1 cellular context compared by ENCODE assay signal in the genomic region with DNA sequence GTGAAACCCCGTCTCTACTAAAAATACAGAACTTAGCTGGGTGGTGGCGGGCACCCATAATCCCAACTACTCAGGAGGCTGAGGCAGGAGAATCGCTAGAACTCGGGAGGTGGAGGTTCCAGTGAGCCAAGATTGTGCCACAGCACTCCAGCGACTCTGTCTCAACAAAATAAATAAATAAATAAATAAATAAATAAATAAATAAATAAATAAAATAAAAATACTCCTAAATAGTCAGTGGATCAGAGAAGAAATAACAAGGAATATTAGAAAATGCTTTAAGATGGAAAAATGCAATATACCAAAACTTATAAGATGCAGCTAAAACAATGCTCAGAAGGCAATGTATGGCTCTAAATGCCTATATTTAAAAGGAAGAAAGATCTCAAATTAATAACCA.
TF ChIP-seq lines count a peak whose summit lies in the region.

No MANE protein-coding gene starts in this region.

TF ChIP-seq in HEK293, 187 proteins besides CTCF, POLR2A, EP300 and RAD21 (continued from another document):
- TF ChIP-seq, protein P1, sequence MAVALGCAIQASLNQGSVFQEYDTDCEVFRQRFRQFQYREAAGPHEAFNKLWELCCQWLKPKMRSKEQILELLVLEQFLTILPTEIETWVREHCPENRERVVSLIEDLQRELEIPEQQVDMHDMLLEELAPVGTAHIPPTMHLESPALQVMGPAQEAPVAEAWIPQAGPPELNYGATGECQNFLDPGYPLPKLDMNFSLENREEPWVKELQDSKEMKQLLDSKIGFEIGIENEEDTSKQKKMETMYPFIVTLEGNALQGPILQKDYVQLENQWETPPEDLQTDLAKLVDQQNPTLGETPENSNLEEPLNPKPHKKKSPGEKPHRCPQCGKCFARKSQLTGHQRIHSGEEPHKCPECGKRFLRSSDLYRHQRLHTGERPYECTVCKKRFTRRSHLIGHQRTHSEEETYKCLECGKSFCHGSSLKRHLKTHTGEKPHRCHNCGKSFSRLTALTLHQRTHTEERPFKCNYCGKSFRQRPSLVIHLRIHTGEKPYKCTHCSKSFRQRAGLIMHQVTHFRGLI (tag by site-specific recombination; IDR thresholded peaks at IDR 0.05) = no peak
- TF ChIP-seq ZNF157 (tag by site-specific recombination; IDR thresholded peaks at IDR 0.05) (no peak), ZNF37A (tag by site-specific recombination; IDR thresholded peaks at IDR 0.05) (no peak), ZNF555 (tag by site-specific recombination; conservative IDR thresholded peaks at IDR 0.05) (peak; percentile 94), SCRT2 (tag by site-specific recombination; IDR thresholded peaks at IDR 0.05) (no peak), ZNF223 (tag by site-specific recombination; IDR thresholded peaks at IDR 0.05) (no peak), ZNF394 (tag by site-specific recombination; IDR thresholded peaks at IDR 0.05; ENCODE audit: borderline replicate concordance) (peak; percentile 94), ZNF354C (tag by site-specific recombination; IDR thresholded peaks at IDR 0.05; ENCODE audit: borderline replicate concordance, low read depth) (no peak), ZNF114 (tag by site-specific recombination; IDR thresholded peaks at IDR 0.05) (no peak), ZNF175 (tag by site-specific recombination; IDR thresholded peaks at IDR 0.05) (no peak), GLIS1 (tag by site-specific recombination; IDR thresholded peaks at IDR 0.05) (no peak), ZSCAN30 (tag by site-specific recombination; IDR thresholded peaks at IDR 0.05) (no peak), WT1 (tag by site-specific recombination; IDR thresholded peaks at IDR 0.05) (no peak), ZNF239 (tag by site-specific recombination; IDR thresholded peaks at IDR 0.05) (no peak), MEIS1 (CRISPR knock-in tag; IDR thresholded peaks at IDR 0.05; ENCODE audit: borderline replicate concordance) (no peak), ZBTB21 (tag by site-specific recombination; IDR thresholded peaks at IDR 0.05) (no peak)
- TF ChIP-seq, protein P2, sequence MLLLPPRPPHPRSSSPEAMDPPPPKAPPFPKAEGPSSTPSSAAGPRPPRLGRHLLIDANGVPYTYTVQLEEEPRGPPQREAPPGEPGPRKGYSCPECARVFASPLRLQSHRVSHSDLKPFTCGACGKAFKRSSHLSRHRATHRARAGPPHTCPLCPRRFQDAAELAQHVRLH (tag by site-specific recombination; IDR thresholded peaks at IDR 0.05) = peak; percentile 67; the same call in 1 of the 2 replicates
- TF ChIP-seq, protein P3, sequence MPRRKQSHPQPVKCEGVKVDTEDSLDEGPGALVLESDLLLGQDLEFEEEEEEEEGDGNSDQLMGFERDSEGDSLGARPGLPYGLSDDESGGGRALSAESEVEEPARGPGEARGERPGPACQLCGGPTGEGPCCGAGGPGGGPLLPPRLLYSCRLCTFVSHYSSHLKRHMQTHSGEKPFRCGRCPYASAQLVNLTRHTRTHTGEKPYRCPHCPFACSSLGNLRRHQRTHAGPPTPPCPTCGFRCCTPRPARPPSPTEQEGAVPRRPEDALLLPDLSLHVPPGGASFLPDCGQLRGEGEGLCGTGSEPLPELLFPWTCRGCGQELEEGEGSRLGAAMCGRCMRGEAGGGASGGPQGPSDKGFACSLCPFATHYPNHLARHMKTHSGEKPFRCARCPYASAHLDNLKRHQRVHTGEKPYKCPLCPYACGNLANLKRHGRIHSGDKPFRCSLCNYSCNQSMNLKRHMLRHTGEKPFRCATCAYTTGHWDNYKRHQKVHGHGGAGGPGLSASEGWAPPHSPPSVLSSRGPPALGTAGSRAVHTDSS (tag by site-specific recombination; IDR thresholded peaks at IDR 0.05) = no peak
- TF ChIP-seq, protein P4, sequence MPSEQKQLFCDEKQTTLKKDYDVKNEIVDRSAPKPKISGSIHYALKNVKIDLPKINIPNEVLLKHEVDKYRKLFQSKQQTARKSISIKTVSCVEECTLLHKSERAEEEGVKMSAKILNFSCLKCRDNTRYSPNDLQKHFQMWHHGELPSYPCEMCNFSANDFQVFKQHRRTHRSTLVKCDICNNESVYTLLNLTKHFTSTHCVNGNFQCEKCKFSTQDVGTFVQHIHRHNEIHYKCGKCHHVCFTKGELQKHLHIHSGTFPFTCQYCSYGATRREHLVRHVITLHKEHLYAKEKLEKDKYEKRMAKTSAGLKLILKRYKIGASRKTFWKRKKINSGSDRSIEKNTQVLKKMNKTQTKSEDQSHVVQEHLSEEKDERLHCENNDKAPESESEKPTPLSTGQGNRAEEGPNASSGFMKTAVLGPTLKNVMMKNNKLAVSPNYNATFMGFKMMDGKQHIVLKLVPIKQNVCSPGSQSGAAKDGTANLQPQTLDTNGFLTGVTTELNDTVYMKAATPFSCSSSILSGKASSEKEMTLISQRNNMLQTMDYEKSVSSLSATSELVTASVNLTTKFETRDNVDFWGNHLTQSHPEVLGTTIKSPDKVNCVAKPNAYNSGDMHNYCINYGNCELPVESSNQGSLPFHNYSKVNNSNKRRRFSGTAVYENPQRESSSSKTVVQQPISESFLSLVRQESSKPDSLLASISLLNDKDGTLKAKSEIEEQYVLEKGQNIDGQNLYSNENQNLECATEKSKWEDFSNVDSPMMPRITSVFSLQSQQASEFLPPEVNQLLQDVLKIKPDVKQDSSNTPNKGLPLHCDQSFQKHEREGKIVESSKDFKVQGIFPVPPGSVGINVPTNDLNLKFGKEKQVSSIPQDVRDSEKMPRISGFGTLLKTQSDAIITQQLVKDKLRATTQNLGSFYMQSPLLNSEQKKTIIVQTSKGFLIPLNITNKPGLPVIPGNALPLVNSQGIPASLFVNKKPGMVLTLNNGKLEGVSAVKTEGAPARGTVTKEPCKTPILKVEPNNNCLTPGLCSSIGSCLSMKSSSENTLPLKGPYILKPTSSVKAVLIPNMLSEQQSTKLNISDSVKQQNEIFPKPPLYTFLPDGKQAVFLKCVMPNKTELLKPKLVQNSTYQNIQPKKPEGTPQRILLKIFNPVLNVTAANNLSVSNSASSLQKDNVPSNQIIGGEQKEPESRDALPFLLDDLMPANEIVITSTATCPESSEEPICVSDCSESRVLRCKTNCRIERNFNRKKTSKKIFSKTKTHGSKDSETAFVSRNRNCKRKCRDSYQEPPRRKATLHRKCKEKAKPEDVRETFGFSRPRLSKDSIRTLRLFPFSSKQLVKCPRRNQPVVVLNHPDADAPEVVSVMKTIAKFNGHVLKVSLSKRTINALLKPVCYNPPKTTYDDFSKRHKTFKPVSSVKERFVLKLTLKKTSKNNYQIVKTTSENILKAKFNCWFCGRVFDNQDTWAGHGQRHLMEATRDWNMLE (tag by site-specific recombination; conservative IDR thresholded peaks at IDR 0.05; ENCODE audit: low read depth) = peak; percentile 93
- TF ChIP-seq, protein P5, sequence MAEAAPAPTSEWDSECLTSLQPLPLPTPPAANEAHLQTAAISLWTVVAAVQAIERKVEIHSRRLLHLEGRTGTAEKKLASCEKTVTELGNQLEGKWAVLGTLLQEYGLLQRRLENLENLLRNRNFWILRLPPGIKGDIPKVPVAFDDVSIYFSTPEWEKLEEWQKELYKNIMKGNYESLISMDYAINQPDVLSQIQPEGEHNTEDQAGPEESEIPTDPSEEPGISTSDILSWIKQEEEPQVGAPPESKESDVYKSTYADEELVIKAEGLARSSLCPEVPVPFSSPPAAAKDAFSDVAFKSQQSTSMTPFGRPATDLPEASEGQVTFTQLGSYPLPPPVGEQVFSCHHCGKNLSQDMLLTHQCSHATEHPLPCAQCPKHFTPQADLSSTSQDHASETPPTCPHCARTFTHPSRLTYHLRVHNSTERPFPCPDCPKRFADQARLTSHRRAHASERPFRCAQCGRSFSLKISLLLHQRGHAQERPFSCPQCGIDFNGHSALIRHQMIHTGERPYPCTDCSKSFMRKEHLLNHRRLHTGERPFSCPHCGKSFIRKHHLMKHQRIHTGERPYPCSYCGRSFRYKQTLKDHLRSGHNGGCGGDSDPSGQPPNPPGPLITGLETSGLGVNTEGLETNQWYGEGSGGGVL (tag by site-specific recombination; IDR thresholded peaks at IDR 0.05) = no peak
- TF ChIP-seq, protein P6, sequence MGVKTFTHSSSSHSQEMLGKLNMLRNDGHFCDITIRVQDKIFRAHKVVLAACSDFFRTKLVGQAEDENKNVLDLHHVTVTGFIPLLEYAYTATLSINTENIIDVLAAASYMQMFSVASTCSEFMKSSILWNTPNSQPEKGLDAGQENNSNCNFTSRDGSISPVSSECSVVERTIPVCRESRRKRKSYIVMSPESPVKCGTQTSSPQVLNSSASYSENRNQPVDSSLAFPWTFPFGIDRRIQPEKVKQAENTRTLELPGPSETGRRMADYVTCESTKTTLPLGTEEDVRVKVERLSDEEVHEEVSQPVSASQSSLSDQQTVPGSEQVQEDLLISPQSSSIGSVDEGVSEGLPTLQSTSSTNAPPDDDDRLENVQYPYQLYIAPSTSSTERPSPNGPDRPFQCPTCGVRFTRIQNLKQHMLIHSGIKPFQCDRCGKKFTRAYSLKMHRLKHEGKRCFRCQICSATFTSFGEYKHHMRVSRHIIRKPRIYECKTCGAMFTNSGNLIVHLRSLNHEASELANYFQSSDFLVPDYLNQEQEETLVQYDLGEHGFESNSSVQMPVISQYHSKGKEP (tag by site-specific recombination; IDR thresholded peaks at IDR 0.05) = no peak
